ENCODE assay signal across 12 cellular contexts in the genomic region with DNA sequence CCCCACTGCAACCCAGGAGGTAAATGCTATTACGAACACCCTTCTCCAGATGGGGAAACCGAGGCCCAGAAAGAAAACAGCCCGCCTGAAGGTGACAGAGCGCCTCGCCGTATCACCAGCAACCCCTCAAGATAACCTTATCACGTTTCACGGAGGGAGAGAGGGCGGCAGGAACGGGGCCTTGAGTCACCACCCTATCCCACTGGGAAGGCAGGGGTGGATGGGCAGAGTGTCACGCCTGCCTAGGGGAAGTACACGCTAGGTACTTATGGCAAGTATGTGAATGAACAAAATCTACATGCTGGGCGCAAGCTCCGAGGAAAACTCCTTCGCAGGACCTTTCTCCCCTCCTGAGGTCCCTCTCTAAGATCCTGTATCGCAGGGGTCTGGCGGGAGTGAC. TPM values are rescaled to one million over a fixed set of nuclear protein-coding genes. Genes with fewer than 3 reads are reported as not detected.
A peak's percentile ranks its signal among the peaks of the same experiment; 100 is the strongest.
DNase-seq lines count a peak whose midpoint lies in the region; ATAC-seq, FAIRE-seq and TF ChIP-seq lines count a peak whose summit lies in the region.
"Had no signal": no experiment of that assay in that cellular context is flagged by ENCODE, and none has a peak within 500 bp of the region (broad histone marks: within the 10 kb centered on the region; RNA-seq: fewer than 3 reads in every experiment).

No MANE protein-coding gene starts in this region.

- no peak overlapping the region for H2AFZ ChIP-seq in SK-N-SH (ENCODE audit: low read depth)
- no peak overlapping the region for H2AFZ ChIP-seq in endothelial cell of umbilical vein (ENCODE audit: low read depth, low read length)

- DNase-seq in SK-N-SH (no peak), endothelial cell of umbilical vein (ENCODE audit: low read depth, low spot score) (no peak), pancreas (no peak), NCI-H748 treated with DMSO at 0.1 percent for 48 hours (lab: John Stamatoyannopoulos, UW) (no peak)
- no peak for DNase-seq in stimulated activated CD4-positive, alpha-beta T cell treated with anti-CD3 and anti-CD28 coated beads, Interleukin-1b, Interleukin-23, amount 100 ng/mL, for 48 hours
- DNase-seq: 8988T, NCI-H2081 treated with DMSO at 0.1 percent for 48 hours, OCI-M1 had no signal

- BruUV-seq in endothelial cell of umbilical vein (replicated peaks; lab: Mats Ljungman, UMichigan) = no TSS peak

- H3F3A ChIP-seq in SK-N-SH (replicated peaks; ENCODE audit: insufficient read depth) = peaks cover 21% of the 10 kb centered on the region

- intact Hi-C loops in endothelial cell of umbilical vein (cut with micrococcal nuclease) = no loop called here
- intact Hi-C loops in pancreas (cut with DNase I) = no loop called here

- no peaks in the 10 kb centered on the region for H3K36me3 ChIP-seq in SK-N-SH (replicated peaks in 1 of 2; ENCODE audit: control insufficient read depth in 1 of 2, insufficient read depth in 2 of 2, low read length in 1 of 2)
- H3K36me3 ChIP-seq in endothelial cell of umbilical vein (ENCODE audit: control insufficient read depth in 2 of 2, extremely low read depth in 1 of 2, insufficient read depth in 2 of 2, low read length in 2 of 2) = no peaks in the 10 kb centered on the region
- H3K36me3 ChIP-seq in pancreas = no peaks in the 10 kb centered on the region
- no peaks in the 10 kb centered on the region for H3K36me3 ChIP-seq in urinary bladder (ENCODE audit: insufficient read depth)

- TF ChIP-seq RAD21 in SK-N-SH (IDR thresholded peaks at IDR 0.05; ENCODE audit: low read length) = no peak

- H3K9me2 ChIP-seq in SK-N-SH = no peaks in the 10 kb centered on the region

- H3K9me1 ChIP-seq in endothelial cell of umbilical vein (replicated peaks; ENCODE audit: control insufficient read depth, extremely low read depth, insufficient read depth, low read length) = no peaks in the 10 kb centered on the region

- 89% methylated on average over 14 of the region's 17 CpGs for WGBS in SK-N-SH (ENCODE audit: low lambda C conversion rate)
- WGBS in pancreas, 2 donors = 75 to 76% methylated on average over 16 to 17 of the region's 17 CpGs
- WGBS in urinary bladder = 73% methylated on average over 17 of the region's 17 CpGs

- POLR2A ChIA-PET in SK-N-SH (lab: Yijun Ruan, JAX) (no interaction called here), endothelial cell of umbilical vein (lab: Charles Lee) (interaction anchor here (0.6 kb wide), 1 partner anchor 179 kb away, joined by 4 read pairs; no protein-coding TSS in a partner anchor)

- H3K4me2 ChIP-seq in SK-N-SH = peak overlapping the region; percentile 64
- no peak overlapping the region for H3K4me2 ChIP-seq in endothelial cell of umbilical vein (ENCODE audit: insufficient read depth, low read length)

- H3K4me1 ChIP-seq in SK-N-SH (ENCODE audit: control insufficient read depth in 1 of 2, insufficient read depth in 2 of 2, low read depth in 1 of 2, low read length in 1 of 2) = peaks cover 43 to 56% of the 10 kb centered on the region in 2 experiments
- peaks cover 27% of the 10 kb centered on the region for H3K4me1 ChIP-seq in endothelial cell of umbilical vein (ENCODE audit: control insufficient read depth, extremely low read depth, insufficient read depth, low read length)
- H3K4me1 ChIP-seq in pancreas = peaks cover 3 to 23% (median 5%) of the 10 kb centered on the region in 3 donors
- no peaks in the 10 kb centered on the region for H3K4me1 ChIP-seq in urinary bladder (ENCODE audit: insufficient read depth)

- H3K9ac ChIP-seq in SK-N-SH = no peak overlapping the region
- no peak overlapping the region for H3K9ac ChIP-seq in endothelial cell of umbilical vein (replicated peaks; ENCODE audit: extremely low read depth, insufficient read depth, low read length)

- no peak for TF ChIP-seq EP300 in SK-N-SH (IDR thresholded peaks at IDR 0.05; ENCODE audit: borderline replicate concordance in 1 of 2, low read depth in 1 of 2, low read length in 1 of 2)

- H4K20me1 ChIP-seq in SK-N-SH (ENCODE audit: insufficient read depth) = peaks cover 97% of the 10 kb centered on the region
- no peaks in the 10 kb centered on the region for H4K20me1 ChIP-seq in endothelial cell of umbilical vein (replicated peaks; ENCODE audit: control insufficient read depth, extremely low read depth, insufficient read depth, low read length)

- peak; percentile 67 for FAIRE-seq in endothelial cell of umbilical vein (lab: Jason Lieb, UNC)
- FAIRE-seq in pancreas (lab: Jason Lieb, UNC) = no peak
- FAIRE-seq: endometrium had no signal

- dilution Hi-C loops in endothelial cell of umbilical vein (cut with MboI; ENCODE audit: extremely low pct_ligation_motif_present, low sequenced_read_pairs) = loop anchor here (25.0 kb wide), 1 partner anchor 138 kb away; no protein-coding TSS in a partner anchor

- H3K27me3 ChIP-seq in SK-N-SH (ENCODE audit: insufficient read depth) (no peaks in the 10 kb centered on the region), endothelial cell of umbilical vein (ENCODE audit: control insufficient read depth in 2 of 2, insufficient read depth in 2 of 2, low read length in 2 of 2) (no peaks in the 10 kb centered on the region), pancreas (no peaks in the 10 kb centered on the region)

- H3K9me3 ChIP-seq in SK-N-SH = no peaks in the 10 kb centered on the region
- no peaks in the 10 kb centered on the region for H3K9me3 ChIP-seq in endothelial cell of umbilical vein (replicated peaks; ENCODE audit: control insufficient read depth, insufficient read depth, low read length)
- H3K9me3 ChIP-seq in pancreas = no peaks in the 10 kb centered on the region

- H3K79me2 ChIP-seq in SK-N-SH (ENCODE audit: insufficient read depth) (peaks cover 100% of the 10 kb centered on the region), endothelial cell of umbilical vein (ENCODE audit: control insufficient read depth, insufficient read depth, low read length) (peaks cover 82% of the 10 kb centered on the region)

- CTCF ChIA-PET in SK-N-SH (lab: Yijun Ruan, JAX) = interaction anchor here (1.2 to 1.6 kb wide), 2 partner anchors 19 to 151 kb away, joined by 3 to 4 read pairs; no protein-coding TSS in a partner anchor
- CTCF ChIA-PET in endothelial cell of umbilical vein (lab: Charles Lee) = interaction anchor here (0.8 to 1.6 kb wide), 6 partner anchors 11 to 496 kb away, joined by 3 to 5 read pairs (median 4); partner anchors contain the start of gene NCOR2

- H3K4me3 ChIP-seq in SK-N-SH (ENCODE audit: low read depth in 2 of 2, low read length in 1 of 2) (no peak overlapping the region), endothelial cell of umbilical vein (replicated peaks in 1 of 3; ENCODE audit: insufficient read depth in 1 of 3, low read depth in 1 of 3, low read length in 3 of 3) (no peak overlapping the region), pancreas (no peak overlapping the region), urinary bladder (ENCODE audit: low read depth, low read length) (no peak overlapping the region)

- no peak; the same call in 2 of the 3 replicates for ATAC-seq in SK-N-SH treated with all-trans-retinoic acid at 6 μM for 48 hours
- peak in 1 of 4 donors; percentile 9 for ATAC-seq in pancreas
- ATAC-seq in GM21723 (IDR thresholded peaks at IDR 0.05; ENCODE audit: unreplicated experiment) = no peak

- TF ChIP-seq CTCF in SK-N-SH (IDR thresholded peaks at IDR 0.05) (no peak), endothelial cell of umbilical vein (IDR thresholded peaks at IDR 0.05; ENCODE audit: extremely low read depth in 1 of 2, insufficient read depth in 1 of 2, low read depth in 1 of 2, low read length in 2 of 2) (no peak), pancreas (IDR thresholded peaks at IDR 0.05) (no peak)

- no peak for TF ChIP-seq POLR2A in endothelial cell of umbilical vein (IDR thresholded peaks at IDR 0.05; ENCODE audit: low read depth, low read length)

- H3K27ac ChIP-seq in SK-N-SH (ENCODE audit: low read depth in 2 of 2, low read length in 1 of 2) (peak overlapping the region; percentile 55 to 71; a peak in 3 of 4 replicates), endothelial cell of umbilical vein (ENCODE audit: insufficient read depth, low read depth, low read length) (no peak overlapping the region), pancreas (peak overlapping the region in 3 of 4 donors; percentile 46 to 82 (median 58)), urinary bladder (ENCODE audit: low read depth) (peak overlapping the region; percentile 51)

TF ChIP-seq in SK-N-SH, 30 proteins besides CTCF, POLR2A, EP300 and RAD21 (continues in another document):
- TF ChIP-seq FOXM1 (IDR thresholded peaks at IDR 0.05; ENCODE audit: low read depth) = no peak
- no peak for TF ChIP-seq TAF1 (IDR thresholded peaks at IDR 0.05; ENCODE audit: borderline replicate concordance, low read depth, low read length)

TF ChIP-seq in SK-N-SH treated with all-trans-retinoic acid at 6 μM for 48 hours, 23 proteins besides CTCF, POLR2A, EP300 and RAD21 (continues in another document):
- no peak for TF ChIP-seq ZNF70 (CRISPR knock-in tag; IDR thresholded peaks at IDR 0.05)
- TF ChIP-seq RARB (CRISPR knock-in tag; IDR thresholded peaks at IDR 0.05) = no peak
- TF ChIP-seq OSR1 (CRISPR knock-in tag; IDR thresholded peaks at IDR 0.05) = no peak

TF ChIP-seq in endothelial cell of umbilical vein, 7 proteins besides CTCF, POLR2A, EP300 and RAD21:
- TF ChIP-seq JUN (IDR thresholded peaks at IDR 0.05; ENCODE audit: borderline replicate concordance, insufficient read depth, insufficient read length, low read depth) = no peak
- no peak for TF ChIP-seq FOS (IDR thresholded peaks at IDR 0.05; ENCODE audit: borderline replicate concordance, insufficient read depth, low read length)
- no peak for TF ChIP-seq EZH2 (IDR thresholded peaks at IDR 0.05; ENCODE audit: borderline replicate concordance, low read depth, low read length, severe bottlenecking)
- no peak for TF ChIP-seq MYC (IDR thresholded peaks at IDR 0.05; ENCODE audit: low read depth, low read length)
- TF ChIP-seq GATA2 (IDR thresholded peaks at IDR 0.05; ENCODE audit: insufficient read depth, insufficient read length, low read depth, low read length) = no peak

RNA-seq across cellular contexts. Expression of gene NCOR2, which starts 17.8 kb away (rescaled TPM):
- 9.1 and 19.0 TPM in 2 replicates for polyA plus RNA-seq in SK-N-SH (2012; rRNA removed)
- polyA plus RNA-seq in SK-N-SH (2012; cell fraction: cytosol; rRNA removed) = 14.3 and 16.0 TPM in 2 replicates
- 61.3 and 99.7 TPM in 2 replicates for polyA plus RNA-seq in SK-N-SH (2012; cell fraction: nucleus; rRNA removed)
- total RNA-seq in endothelial cell of umbilical vein = 241 and 297 TPM in 2 replicates
- 20.9 and 26.5 TPM in 2 replicates for polyA plus RNA-seq in endothelial cell of umbilical vein
- polyA plus RNA-seq in endothelial cell of umbilical vein (2011; cell fraction: cytosol; rRNA removed) = 28.9 and 33.3 TPM in 2 replicates
- polyA plus RNA-seq in endothelial cell of umbilical vein (2011; cell fraction: nucleus; rRNA removed) = 83.4 and 92.8 TPM in 2 replicates
- 128 and 157 TPM in 2 replicates for polyA plus RNA-seq in endothelial cell of umbilical vein (2012)
- polyA minus RNA-seq in endothelial cell of umbilical vein = 26.9 and 33.3 TPM in 2 replicates
- 37.7 TPM for polyA minus RNA-seq in endothelial cell of umbilical vein (2011; cell fraction: cytosol; rRNA and poly(A)+ RNA removed)
- polyA minus RNA-seq in endothelial cell of umbilical vein (2011; cell fraction: nucleus; rRNA and poly(A)+ RNA removed) = 53.8 and 94.2 TPM in 2 replicates
- total RNA-seq in pancreas = 100 to 1,000 TPM in 3 of 6 donors, 10 to 100 TPM in 3; 97.7 to 148 (median 101) TPM
- 10 to 100 TPM; 49.6 to 91.6 TPM for polyA plus RNA-seq in pancreas
- 46.8 TPM for total RNA-seq in urinary bladder
- 105 TPM for polyA plus RNA-seq in urinary bladder
